ENCODE assay signal across 37 cellular contexts in genomic region chr20:63445075-63445734, GRCh38. TPM values are rescaled to one million over a fixed set of nuclear protein-coding genes. Genes with fewer than 3 reads are reported as not detected.
"Had no signal": no experiment of that assay in that cellular context is flagged by ENCODE, and none has a peak within 500 bp of the region (broad histone marks: within the 10 kb centered on the region; RNA-seq: fewer than 3 reads in every experiment).

No MANE protein-coding gene starts in this region.

- H3K4me2 ChIP-seq: hepatocyte, smooth muscle cell had no signal

- H3K36me3 ChIP-seq: adrenal gland, colonic mucosa, gastroesophageal sphincter, pancreas, stomach, tibial artery, upper lobe of right lung had no signal

- H3K27me3 ChIP-seq: adrenal gland, colonic mucosa, hepatocyte had no signal

- DNase-seq: activated CD4-positive, alpha-beta memory T cell treated with anti-CD3 and anti-CD28 coated beads for 36 hours; activated CD4-positive, alpha-beta T cell treated with anti-CD3 and anti-CD28 coated beads, Interleukin-2, amount 10 ng/mL, durations not matched to agents 24 days and 14 days; activated CD4-positive, CD25-positive, alpha-beta regulatory T cell treated with anti-CD3 and anti-CD28 coated beads, Interleukin-2, amount 50 U/mL, for 72 hours; activated CD8-positive, alpha-beta memory T cell treated with anti-CD3 and anti-CD28 coated beads, Interleukin-2, amount 50 U/mL, for 4 hours; activated effector memory CD4-positive, alpha-beta T cell treated with anti-CD3 and anti-CD28 coated beads, Interleukin-2, amount 50 U/mL, for 16 hours; activated naive CD4-positive, alpha-beta T cell treated with anti-CD3 and anti-CD28 coated beads for 36 hours; activated naive CD8-positive, alpha-beta T cell treated with anti-CD3 and anti-CD28 coated beads for 36 hours; activated T-cell treated with anti-CD3 and anti-CD28 coated beads, Interleukin-2, amount 50 U/mL, for 1 hour; adrenal gland; colonic mucosa; effector memory CD4-positive, alpha-beta T cell; erythroblast; islet precursor cell; left colon; midbrain; naive thymus-derived CD4-positive, alpha-beta T cell; pancreas; psoas muscle; stimulated activated CD4-positive, alpha-beta T cell treated with anti-CD3 and anti-CD28 coated beads, Interleukin-1b, Interleukin-23, amount 100 ng/mL, for 48 hours; stimulated activated CD4-positive, alpha-beta T cell treated with anti-CD3 and anti-CD28 coated beads, Interleukin-4, amount 100 ng/mL, for 4 hours; stimulated activated CD8-positive, alpha-beta memory T cell treated with anti-CD3 and anti-CD28 coated beads, Interleukin-4, amount 100 ng/mL, for 48 hours; stomach; T-helper 9 cell; tibial artery; upper lobe of right lung; WERI-Rb-1 had no signal

- H3K4me3 Mint-ChIP-seq: activated CD4-positive, alpha-beta memory T cell treated with anti-CD3 and anti-CD28 coated beads for 36 hours; activated CD4-positive, alpha-beta T cell treated with anti-CD3 and anti-CD28 coated beads, Interleukin-2, amount 10 ng/mL, durations not matched to agents 24 days and 14 days; activated naive CD4-positive, alpha-beta T cell treated with anti-CD3 and anti-CD28 coated beads for 36 hours; activated naive CD8-positive, alpha-beta T cell treated with anti-CD3 and anti-CD28 coated beads for 36 hours; activated T-helper 1 cell treated with anti-CD3 and anti-CD28 coated beads, Interleukin-12 subunit alpha, Interleukin-12 subunit beta, Interleukin-2, Interleukin-4 antibody, amounts not matched to agents 30 ng/mL and 10 ng/mL and 1 ng/mL, durations not matched to agents 14 hours and 24 hours and 36 hours; memory B cell; naive thymus-derived CD4-positive, alpha-beta T cell; stimulated activated memory B cell treated with anti-CD40 and anti-IgM and Interleukin-4, amounts not matched to agents 10 μg/mL and 1 μg/mL and 100 μg/mL, for 72 hours; T-helper 1 cell treated with Interleukin-12 subunit alpha and Interleukin-12 subunit beta and Interleukin-4 antibody, amounts not matched to agents 30 μg/mL and 1 μg/mL, for 36 hours had no signal

- H3K4me3 ChIP-seq: adrenal gland, colonic mucosa, gastroesophageal sphincter, hepatocyte, pancreas, psoas muscle, smooth muscle cell, stomach, tibial artery, upper lobe of right lung had no signal

- FAIRE-seq: bronchial epithelial cell, pancreas had no signal

- H3K27ac Mint-ChIP-seq: activated CD4-positive, alpha-beta memory T cell treated with anti-CD3 and anti-CD28 coated beads for 36 hours; activated CD4-positive, alpha-beta T cell treated with anti-CD3 and anti-CD28 coated beads, Interleukin-2, amount 10 ng/mL, durations not matched to agents 24 days and 14 days; activated naive CD4-positive, alpha-beta T cell treated with anti-CD3 and anti-CD28 coated beads for 36 hours; activated naive CD8-positive, alpha-beta T cell treated with anti-CD3 and anti-CD28 coated beads for 36 hours; activated T-helper 1 cell treated with anti-CD3 and anti-CD28 coated beads, Interleukin-12 subunit alpha, Interleukin-12 subunit beta, Interleukin-2, Interleukin-4 antibody, amounts not matched to agents 30 ng/mL and 10 ng/mL and 1 ng/mL, durations not matched to agents 14 hours and 24 hours and 36 hours; memory B cell; naive thymus-derived CD4-positive, alpha-beta T cell; stimulated activated memory B cell treated with anti-CD40 and anti-IgM and Interleukin-4, amounts not matched to agents 10 μg/mL and 1 μg/mL and 100 μg/mL, for 72 hours; T-helper 1 cell treated with Interleukin-12 subunit alpha and Interleukin-12 subunit beta and Interleukin-4 antibody, amounts not matched to agents 30 μg/mL and 1 μg/mL, for 36 hours had no signal

- H2AFZ ChIP-seq: hepatocyte had no signal

- H3K27me3 Mint-ChIP-seq: activated CD4-positive, alpha-beta T cell treated with anti-CD3 and anti-CD28 coated beads, Interleukin-2, amount 10 ng/mL, durations not matched to agents 24 days and 14 days had no signal

- ATAC-seq: gastroesophageal sphincter; left colon; naive thymus-derived CD4-positive, alpha-beta T cell; pancreas; psoas muscle; stimulated activated memory B cell treated with anti-CD40 and anti-IgM and Interleukin-4, amounts not matched to agents 10 μg/mL and 1 μg/mL and 100 μg/mL, for 72 hours; upper lobe of right lung had no signal

- H3K4me1 ChIP-seq: adrenal gland, colonic mucosa, gastroesophageal sphincter, pancreas, psoas muscle, stomach, tibial artery, upper lobe of right lung had no signal

- H3K36me3 Mint-ChIP-seq: activated CD4-positive, alpha-beta memory T cell treated with anti-CD3 and anti-CD28 coated beads for 36 hours; activated naive CD8-positive, alpha-beta T cell treated with anti-CD3 and anti-CD28 coated beads for 36 hours; memory B cell; stimulated activated memory B cell treated with anti-CD40 and anti-IgM and Interleukin-4, amounts not matched to agents 10 μg/mL and 1 μg/mL and 100 μg/mL, for 72 hours had no signal

- H3K79me2 ChIP-seq: hepatocyte had no signal

- H3K9me3 ChIP-seq: adrenal gland, colonic mucosa, gastroesophageal sphincter, pancreas, psoas muscle, stomach, tibial artery, upper lobe of right lung had no signal

- H3K27ac ChIP-seq: colonic mucosa, gastroesophageal sphincter, hepatocyte, pancreas, psoas muscle, stomach, tibial artery, upper lobe of right lung, WERI-Rb-1 had no signal

RNA-seq across cellular contexts. Expression of gene KCNQ2, which starts 27.2 kb away (rescaled TPM):
- total RNA-seq: activated CD4-positive, alpha-beta memory T cell treated with anti-CD3 and anti-CD28 coated beads for 36 hours; activated CD4-positive, alpha-beta T cell treated with anti-CD3 and anti-CD28 coated beads, Interleukin-2, amount 10 ng/mL, durations not matched to agents 24 days and 14 days; activated CD8-positive, alpha-beta memory T cell treated with anti-CD3 and anti-CD28 coated beads for 36 hours; activated naive CD4-positive, alpha-beta T cell treated with anti-CD3 and anti-CD28 coated beads for 36 hours; activated T-helper 1 cell treated with anti-CD3 and anti-CD28 coated beads, Interleukin-12 subunit alpha, Interleukin-12 subunit beta, Interleukin-2, Interleukin-4 antibody, amounts not matched to agents 30 ng/mL and 10 ng/mL and 1 ng/mL, durations not matched to agents 14 hours and 24 hours and 36 hours; bronchial epithelial cell; dermis microvascular lymphatic vessel endothelial cell; lower leg skin; upper lobe of right lung had no signal
- polyA plus RNA-seq: naive thymus-derived CD4-positive, alpha-beta T cell had no signal
